In genomic region chr4:23717528-23718248, GRCh38 we compare ENCODE assay signal across 9 cellular contexts.
DNase-seq lines count a peak whose midpoint lies in the region; ATAC-seq and TF ChIP-seq lines count a peak whose summit lies in the region.
"Had no signal": no experiment of that assay in that cellular context is flagged by ENCODE, and none has a peak within 500 bp of the region (broad histone marks: within the 10 kb centered on the region; RNA-seq: fewer than 3 reads in every experiment).

No MANE protein-coding gene starts in this region.

- no peaks in the 10 kb centered on the region for H3K79me2 ChIP-seq in DND-41 (ENCODE audit: insufficient read depth, low read length)

- TF ChIP-seq RAD21 in liver (IDR thresholded peaks at IDR 0.05): peak; percentile 61 to 72

- H3K27ac ChIP-seq in DND-41 (ENCODE audit: low read length) (no peak overlapping the region), adrenal gland (no peak overlapping the region), liver (ENCODE audit: low read depth in 1 of 2, low read length in 2 of 2) (no peak overlapping the region)

- H3K27me3 ChIP-seq in DND-41 (ENCODE audit: insufficient read depth, low read length, poor library complexity) (no peaks in the 10 kb centered on the region), adrenal gland (no peaks in the 10 kb centered on the region), liver (ENCODE audit: control insufficient read depth in 4 of 4, insufficient read depth in 4 of 4, low read length in 3 of 4) (no peaks in the 10 kb centered on the region)

- no peaks in the 10 kb centered on the region for H3K27me3 Mint-ChIP-seq in T-helper 2 cell treated with Interferon-gamma antibody and Interleukin-4, amounts not matched to agents 5 μg/mL and 100 μg/mL, for 36 hours (ENCODE audit: low read depth)

- H2AFZ ChIP-seq in DND-41 (ENCODE audit: low read depth, low read length): no peak overlapping the region

- H3K4me3 ChIP-seq in DND-41 (ENCODE audit: low read depth in 1 of 2, low read length in 2 of 2) (no peak overlapping the region), adrenal gland (no peak overlapping the region), liver (ENCODE audit: low read depth in 1 of 3, low read length in 3 of 3) (no peak overlapping the region)

- H3K4me2 ChIP-seq in DND-41 (ENCODE audit: insufficient read depth, low read length): no peak overlapping the region

- H3K9ac ChIP-seq in DND-41 (ENCODE audit: low read depth, low read length): no peak overlapping the region
- H3K9ac ChIP-seq in liver (ENCODE audit: low read depth in 1 of 2, low read length in 2 of 2): no peak overlapping the region

- no peaks in the 10 kb centered on the region for H4K20me1 ChIP-seq in DND-41 (ENCODE audit: insufficient read depth, low read length)

- intact Hi-C loops in adrenal gland (cut with DNase I): no loop called here

- H3K4me1 ChIP-seq in DND-41 (ENCODE audit: insufficient read depth, low read length) (no peaks in the 10 kb centered on the region), adrenal gland (replicated peaks in 1 of 2) (no peaks in the 10 kb centered on the region), liver (ENCODE audit: control insufficient read depth in 4 of 4, insufficient read depth in 4 of 4, low read length in 3 of 4) (no peaks in the 10 kb centered on the region)

- no peaks in the 10 kb centered on the region for H3K4me1 Mint-ChIP-seq in T-helper 2 cell treated with Interferon-gamma antibody and Interleukin-4, amounts not matched to agents 5 μg/mL and 100 μg/mL, for 36 hours (ENCODE audit: low read depth)

- no peak for DNase-seq in DND-41
- DNase-seq in HS-5 (ENCODE audit: low read depth): peak; percentile 9
- peak in 4 of 7 donors; percentile 12 to 53 (median 15) for DNase-seq in adrenal gland
- DNase-seq in T-helper 2 cell treated with Interferon-gamma antibody and Interleukin-4, amounts not matched to agents 5 μg/mL and 100 μg/mL, for 36 hours (ENCODE audit: low spot score): no peak
- no peak for DNase-seq in NCI-H510A treated with DMSO at 0.1 percent for 48 hours (lab: John Stamatoyannopoulos, UW)
- no peak for DNase-seq in GM19238 (ENCODE audit: insufficient read length, low spot score)
- DNase-seq: left cardiac atrium had no signal

- TF ChIP-seq CTCF in DND-41 (IDR thresholded peaks at IDR 0.05; ENCODE audit: borderline replicate concordance, extremely low read depth, low read length, poor library complexity, severe bottlenecking) (peak; percentile 39), adrenal gland (IDR thresholded peaks at IDR 0.05) (peak; percentile 41 to 52 (median 49)), liver (IDR thresholded peaks at IDR 0.05; ENCODE audit: low read depth, low read length, missing input control) (peak; percentile 29)

- H3K36me3 ChIP-seq in DND-41 (ENCODE audit: insufficient read depth, low read length) (no peaks in the 10 kb centered on the region), adrenal gland (replicated peaks in 1 of 2) (no peaks in the 10 kb centered on the region), liver (ENCODE audit: control insufficient read depth in 4 of 4, insufficient read depth in 3 of 4, low read depth in 1 of 4, low read length in 3 of 4) (no peaks in the 10 kb centered on the region)

- WGBS in adrenal gland, 4 donors: 67 to 83% (median 79%) methylated on average over 5 of the region's 5 CpGs
- 71% methylated on average over 5 of the region's 5 CpGs for WGBS in liver

- ATAC-seq in DND-41 (ENCODE audit: insufficient read depth, low read depth): peak; percentile 74
- no peak for ATAC-seq in HG03095 (IDR thresholded peaks at IDR 0.05; ENCODE audit: unreplicated experiment)

- H3K27ac Mint-ChIP-seq in T-helper 2 cell treated with Interferon-gamma antibody and Interleukin-4, amounts not matched to agents 5 μg/mL and 100 μg/mL, for 36 hours: no peak overlapping the region

- no peaks in the 10 kb centered on the region for H3K36me3 Mint-ChIP-seq in T-helper 2 cell treated with Interferon-gamma antibody and Interleukin-4, amounts not matched to agents 5 μg/mL and 100 μg/mL, for 36 hours (ENCODE audit: low read depth)

- no peak for TF ChIP-seq POLR2A in adrenal gland (IDR thresholded peaks at IDR 0.05)

- H3K9me3 ChIP-seq in DND-41 (ENCODE audit: insufficient read depth, low read length, severe bottlenecking) (no peaks in the 10 kb centered on the region), adrenal gland (replicated peaks in 1 of 3) (no peaks in the 10 kb centered on the region), liver (ENCODE audit: control insufficient read depth in 4 of 4, low read length in 3 of 4) (no peaks in the 10 kb centered on the region)

- no peak overlapping the region for H3K4me3 Mint-ChIP-seq in T-helper 2 cell treated with Interferon-gamma antibody and Interleukin-4, amounts not matched to agents 5 μg/mL and 100 μg/mL, for 36 hours

- H3K9me3 Mint-ChIP-seq in T-helper 2 cell treated with Interferon-gamma antibody and Interleukin-4, amounts not matched to agents 5 μg/mL and 100 μg/mL, for 36 hours: no peaks in the 10 kb centered on the region

TF ChIP-seq in liver, 16 proteins besides CTCF, POLR2A, EP300 and RAD21:
- TF ChIP-seq FOXA2 (IDR thresholded peaks at IDR 0.05) (no peak), JUND (IDR thresholded peaks at IDR 0.05) (no peak), RXRA (IDR thresholded peaks at IDR 0.05) (no peak), HNF4G (IDR thresholded peaks at IDR 0.05) (no peak), TAF1 (conservative IDR thresholded peaks at IDR 0.05) (no peak), NR2F2 (IDR thresholded peaks at IDR 0.05) (no peak), GABPA (IDR thresholded peaks at IDR 0.05 in 1 of 2, conservative IDR thresholded peaks at IDR 0.05 in 1 of 2) (no peak), REST (IDR thresholded peaks at IDR 0.05) (no peak), ZBTB33 (IDR thresholded peaks at IDR 0.05) (no peak), EGR1 (IDR thresholded peaks at IDR 0.05; ENCODE audit: low read depth in 2 of 2) (no peak)

Comparison
In these comparisons a context has a peak if more than half of its experiments do, and no peak if none do; other contexts are left out.
1. DNase-seq: peak in HS-5 (single experiment) and adrenal gland (4 of 7); none in DND-41 (single experiment), T-helper 2 cell treated with Interferon-gamma antibody and Interleukin-4, amounts not matched to agents 5 μg/mL and 100 μg/mL, for 36 hours (single experiment), NCI-H510A treated with DMSO at 0.1 percent for 48 hours (single experiment) and GM19238 (single experiment).
2. Peak in every context shown above with its lines, with median percentiles within 50 percentile points of each other: CTCF ChIP-seq.